In genomic region chr5:61808091-61808490, GRCh38 we compare ENCODE assay signal across 30 cellular contexts.
"Had no signal": no experiment of that assay in that cellular context is flagged by ENCODE, and none has a peak within 500 bp of the region (broad histone marks: within the 10 kb centered on the region; RNA-seq: fewer than 3 reads in every experiment).

No MANE protein-coding gene starts in this region.

- DNase-seq: activated B cell treated with CpG ODN at 0.5 μM for 24 hours; activated CD4-positive, alpha-beta memory T cell treated with anti-CD3 and anti-CD28 coated beads for 36 hours; activated CD4-positive, alpha-beta T cell treated with anti-CD3 and anti-CD28 coated beads for 4 hours; activated CD4-positive, alpha-beta T cell treated with anti-CD3 and anti-CD28 coated beads, Interleukin-2, amount 50 U/mL, for 1 hour; activated CD4-positive, CD25-positive, alpha-beta regulatory T cell treated with anti-CD3 and anti-CD28 coated beads, Interleukin-2, amount 50 U/mL, for 72 hours; activated CD8-positive, alpha-beta memory T cell treated with anti-CD3 and anti-CD28 coated beads, Interleukin-2, amount 50 U/mL, for 4 hours; activated gamma-delta T cell treated with Interleukin-2 at 50 U/mL for 16 hours; activated naive CD4-positive, alpha-beta T cell treated with anti-CD3 and anti-CD28 coated beads, Interleukin-2, amount 10 ng/mL, durations not matched to agents 7 days and 5 days; activated naive CD8-positive, alpha-beta T cell treated with anti-CD3 and anti-CD28 coated beads, Interleukin-2, amount 50 U/mL, for 24 hours; activated T-cell treated with anti-CD3 and anti-CD28 coated beads for 4 hours; activated T-cell treated with anti-CD3 and anti-CD28 coated beads, Interleukin-2, amount 50 U/mL, for 4 hours; anterior cingulate cortex; caudate nucleus; cerebellar nuclear complex; KBM-7; MM.1S; MV-4-11; NCI-H1092; NCI-H1436 treated with DMSO at 0.1 percent for 48 hours; NCI-H187; NCI-H2029 treated with DMSO at 0.1 percent for 48 hours; NCI-H2107; NCI-H2171; NCI-H510A; NCI-H526 treated with DMSO at 0.1 percent for 48 hours; NCI-H774; RPMI8226; SIG-M5 had no signal

- ATAC-seq: activated naive CD8-positive, alpha-beta T cell treated with anti-CD3 and anti-CD28 coated beads, Interleukin-2, amount 50 U/mL, for 24 hours; activated T-cell treated with anti-CD3 and anti-CD28 coated beads, Interleukin-2, amount 50 U/mL, for 4 hours; Panc1 had no signal

- FAIRE-seq: TTC549 had no signal
